In the genomic region with DNA sequence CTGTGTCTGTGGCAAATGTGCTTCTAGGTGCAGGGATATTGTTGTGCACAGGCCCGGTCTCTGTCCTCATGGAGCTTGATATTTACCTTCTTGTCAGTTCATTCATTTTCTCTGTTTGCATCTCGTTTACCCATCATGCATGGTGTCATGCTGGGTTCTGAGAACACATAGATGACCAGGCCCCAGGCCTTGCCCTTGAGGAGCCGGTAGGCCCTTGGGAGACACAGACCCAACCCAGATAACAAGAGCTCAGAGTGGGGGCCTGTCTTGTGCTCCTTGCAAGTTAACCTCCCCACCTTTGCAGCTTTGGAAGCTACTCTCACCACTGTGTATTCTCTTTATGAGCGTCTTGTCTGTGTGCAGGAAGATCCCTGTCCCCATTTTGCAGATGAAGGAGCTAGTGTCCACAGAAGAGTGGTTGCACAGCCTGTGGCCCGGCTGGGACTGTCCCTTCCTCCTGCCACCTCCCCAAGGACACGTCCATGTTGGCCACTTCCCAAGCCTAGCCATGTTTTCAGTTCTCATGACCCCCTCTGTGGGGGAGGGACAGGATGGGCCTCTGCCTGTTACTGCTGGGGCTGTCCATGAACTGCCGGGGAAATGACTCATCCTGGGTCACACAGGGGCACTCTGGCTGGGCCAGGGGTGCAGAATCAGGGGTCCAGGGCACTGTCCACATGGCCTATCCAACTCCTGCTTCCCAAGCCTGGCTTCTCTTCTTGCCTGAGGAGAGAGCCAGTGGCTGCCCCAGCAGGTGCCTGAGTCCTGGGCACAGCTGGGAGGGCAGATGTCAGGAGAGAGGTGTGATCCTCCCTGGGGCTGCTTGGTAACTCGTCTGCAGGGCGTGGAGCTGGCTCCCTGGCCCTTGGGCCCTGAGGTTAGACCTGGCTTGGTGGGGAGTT, we compare ENCODE assay signal across 9 cellular contexts. TPM values are rescaled to one million over a fixed set of nuclear protein-coding genes. Genes with fewer than 3 reads are reported as not detected.
DNase-seq lines count a peak whose midpoint lies in the region; ATAC-seq and TF ChIP-seq lines count a peak whose summit lies in the region.
"Had no signal": no experiment of that assay in that cellular context is flagged by ENCODE, and none has a peak within 500 bp of the region (broad histone marks: within the 10 kb centered on the region; RNA-seq: fewer than 3 reads in every experiment).

No MANE protein-coding gene starts in this region.

- TF ChIP-seq CTCF in Loucy (conservative IDR thresholded peaks at IDR 0.05; ENCODE audit: low read length) (no peak), mucosa of descending colon (IDR thresholded peaks at IDR 0.05) (no peak)

- DNase-seq in dermis microvascular lymphatic vessel endothelial cell (ENCODE audit: low read depth in 2 of 2) (peak; percentile 84 to 85), mucosa of descending colon (peak in 1 of 3 donors; percentile 58), HPDE6-E6E7 (ENCODE audit: extremely low spot score) (no peak)
- DNase-seq in effector CD8-positive, alpha-beta T cell (lab: John Stamatoyannopoulos, UW), result no peak

- no peaks in the 10 kb centered on the region for H3K9me3 Mint-ChIP-seq in stimulated activated memory B cell treated with anti-CD40 and anti-IgM and Interleukin-4, amounts not matched to agents 10 μg/mL and 1 μg/mL and 100 μg/mL, for 72 hours

- intact Hi-C loops in mucosa of descending colon (cut with DNase I, micrococcal nuclease), result no loop called here

- peak overlapping the region; percentile 81 for H3K4me2 ChIP-seq in Loucy (ENCODE audit: low read depth, low read length, poor library complexity, severe bottlenecking)
- H3K4me2 ChIP-seq: KMS-11 had no signal

- H2AFZ ChIP-seq in ACC112 (ENCODE audit: low read length, unreplicated experiment), result no peak overlapping the region
- no peak overlapping the region for H2AFZ ChIP-seq in Loucy (ENCODE audit: low read length)

- H3K79me2 ChIP-seq in ACC112 (ENCODE audit: control insufficient read depth, insufficient read depth, low read length, unreplicated experiment) (peaks cover 92% of the 10 kb centered on the region), Loucy (ENCODE audit: insufficient read depth, low read length) (peaks cover 19% of the 10 kb centered on the region; the same call in 1 of the 2 replicates)

- peaks cover 22% of the 10 kb centered on the region for H3K4me1 Mint-ChIP-seq in stimulated activated memory B cell treated with anti-CD40 and anti-IgM and Interleukin-4, amounts not matched to agents 10 μg/mL and 1 μg/mL and 100 μg/mL, for 72 hours

- H3K4me1 ChIP-seq in ACC112 (ENCODE audit: control insufficient read depth, insufficient read depth, low read length, unreplicated experiment) (peaks cover 60% of the 10 kb centered on the region), Loucy (ENCODE audit: insufficient read depth, low read length, poor library complexity, severe bottlenecking) (peaks cover 50% of the 10 kb centered on the region), mucosa of descending colon (ENCODE audit: low read depth) (peaks cover 50% of the 10 kb centered on the region)

- H3K4me3 Mint-ChIP-seq in stimulated activated memory B cell treated with anti-CD40 and anti-IgM and Interleukin-4, amounts not matched to agents 10 μg/mL and 1 μg/mL and 100 μg/mL, for 72 hours, result no peak overlapping the region

- H3K27ac ChIP-seq in ACC112 (ENCODE audit: low read depth, low read length), result peak overlapping the region; percentile 44
- H3K27ac ChIP-seq: KMS-11 had no signal

- no peaks in the 10 kb centered on the region for H4K20me1 ChIP-seq in Loucy (ENCODE audit: insufficient read depth, low read length, poor library complexity, severe bottlenecking)

- H3K27me3 ChIP-seq in ACC112 (ENCODE audit: insufficient read depth, low read length), result no peaks in the 10 kb centered on the region
- H3K27me3 ChIP-seq in Loucy (ENCODE audit: insufficient read depth, low read length, poor library complexity, severe bottlenecking), result no peaks in the 10 kb centered on the region

- H3K27me3 Mint-ChIP-seq in stimulated activated memory B cell treated with anti-CD40 and anti-IgM and Interleukin-4, amounts not matched to agents 10 μg/mL and 1 μg/mL and 100 μg/mL, for 72 hours, result peaks cover 10% of the 10 kb centered on the region

- H3K9me3 ChIP-seq in Loucy (ENCODE audit: insufficient read depth, low read depth, low read length) (no peaks in the 10 kb centered on the region), mucosa of descending colon (no peaks in the 10 kb centered on the region)

- H3K36me3 ChIP-seq in ACC112 (ENCODE audit: insufficient read depth, low read length) (no peaks in the 10 kb centered on the region; the same call in 1 of the 2 replicates), Loucy (ENCODE audit: insufficient read depth, low read length) (no peaks in the 10 kb centered on the region), mucosa of descending colon (ENCODE audit: low read depth) (no peaks in the 10 kb centered on the region)

- peak; percentile 24 for ATAC-seq in mucosa of descending colon
- ATAC-seq in HG03196 (IDR thresholded peaks at IDR 0.05; ENCODE audit: unreplicated experiment), result no peak
- ATAC-seq in stimulated activated memory B cell treated with anti-CD40 and anti-IgM and Interleukin-4, amounts not matched to agents 10 μg/mL and 1 μg/mL and 100 μg/mL, for 72 hours, result no peak

- no peak overlapping the region for H3K27ac Mint-ChIP-seq in stimulated activated memory B cell treated with anti-CD40 and anti-IgM and Interleukin-4, amounts not matched to agents 10 μg/mL and 1 μg/mL and 100 μg/mL, for 72 hours

- H3K4me3 ChIP-seq in ACC112 (ENCODE audit: low read depth, low read length) (peak overlapping the region; percentile 96), Loucy (ENCODE audit: low read length, poor library complexity, severe bottlenecking) (peak overlapping the region; percentile 66), mucosa of descending colon (no peak overlapping the region)

- H3K9ac ChIP-seq in Loucy (ENCODE audit: low read depth, low read length, poor library complexity, severe bottlenecking), result peak overlapping the region; percentile 72
- H3K9ac ChIP-seq: KMS-11 had no signal

- no peaks in the 10 kb centered on the region for H3K9me2 ChIP-seq in Loucy (replicated peaks; ENCODE audit: low read depth, low read length)

- peaks cover 3% of the 10 kb centered on the region; the same call in 1 of the 2 replicates for H3F3A ChIP-seq in Loucy (ENCODE audit: low read depth)

- no peaks in the 10 kb centered on the region for H3K36me3 Mint-ChIP-seq in stimulated activated memory B cell treated with anti-CD40 and anti-IgM and Interleukin-4, amounts not matched to agents 10 μg/mL and 1 μg/mL and 100 μg/mL, for 72 hours

RNA-seq across cellular contexts. Expression of a gene that starts 3.4 kb away (rescaled TPM):
- total RNA-seq in dermis microvascular lymphatic vessel endothelial cell, result 8.6 and 17.2 TPM in 2 replicates
- total RNA-seq in mucosa of descending colon, result 10 to 100 TPM; 23.6 to 38.2 (median 28.7) TPM

RNA-seq across cellular contexts. Expression of a gene that starts 11.1 kb away (rescaled TPM):
- 61.1 and 68.5 TPM in 2 replicates for total RNA-seq in dermis microvascular lymphatic vessel endothelial cell
- total RNA-seq in mucosa of descending colon, result 10 to 100 TPM; 47.6 to 54.8 (median 50.4) TPM

RNA-seq across cellular contexts. Expression of a gene that starts 25.6 kb away (rescaled TPM):
- 14.0 and 15.2 TPM in 2 replicates for total RNA-seq in dermis microvascular lymphatic vessel endothelial cell
- total RNA-seq in mucosa of descending colon, result 10 to 100 TPM; 18.7 to 23.9 (median 18.9) TPM

Comparison
In these comparisons a context has a peak if more than half of its experiments do, and no peak if none do; other contexts are left out.
1. DNase-seq: peak in dermis microvascular lymphatic vessel endothelial cell (2 of 2); none in effector CD8-positive, alpha-beta T cell (single experiment) and HPDE6-E6E7 (single experiment).